Comparison of ENCODE assay signal across 5 cellular contexts in genomic region chr18:10893761-10894160, GRCh38.
"Had no signal": no experiment of that assay in that cellular context is flagged by ENCODE, and none has a peak within 500 bp of the region (broad histone marks: within the 10 kb centered on the region; RNA-seq: fewer than 3 reads in every experiment).

No MANE protein-coding gene starts in this region.

- H3K9me3 Mint-ChIP-seq: GM23338, H9 had no signal

- H3K4me3 ChIP-seq: GM23338 had no signal

- ATAC-seq: GM23338 had no signal

- DNase-seq: H9, HCEC 1CT had no signal

- H3K4me2 ChIP-seq: GM23338 had no signal

- H2AFZ ChIP-seq: GM23338 had no signal

- H3K27ac ChIP-seq: HL-60 had no signal

- H3K4me3 Mint-ChIP-seq: GM23338, H9, IgD-negative memory B cell had no signal

- H3K27ac Mint-ChIP-seq: H9, IgD-negative memory B cell had no signal
